Comparison of ENCODE assay signal across 26 cellular contexts in genomic region chr1:42081475-42081874, GRCh38.
DNase-seq lines count a peak whose midpoint lies in the region; ATAC-seq, FAIRE-seq and TF ChIP-seq lines count a peak whose summit lies in the region.
"Had no signal": no experiment of that assay in that cellular context is flagged by ENCODE, and none has a peak within 500 bp of the region (broad histone marks: within the 10 kb centered on the region; RNA-seq: fewer than 3 reads in every experiment).

No MANE protein-coding gene starts in this region.

- H3K27ac ChIP-seq in HEK293 (ENCODE audit: extremely low read depth, low read depth, low read length) (no peak overlapping the region), colonic mucosa (no peak overlapping the region), pancreas (no peak overlapping the region)
- H3K27ac ChIP-seq: cardiac muscle cell, epithelial cell of prostate, parathyroid adenoma had no signal

- WGBS in pancreas, 2 donors: 36 to 38% methylated on average over 2 of the region's 2 CpGs

- H3K4me1 ChIP-seq in HEK293 (ENCODE audit: control insufficient read depth, insufficient read depth, low read length) (no peaks in the 10 kb centered on the region), colonic mucosa (no peaks in the 10 kb centered on the region), pancreas (peaks cover 0 to 9% (median 5%) of the 10 kb centered on the region in 3 donors)
- H3K4me1 ChIP-seq: parathyroid adenoma had no signal

- H3K4me3 ChIP-seq in HEK293 (ENCODE audit: low read depth, low read length): no peak overlapping the region
- H3K4me3 ChIP-seq in LNCaP clone FGC (ENCODE audit: low read depth, low read length): no peak overlapping the region
- H3K4me3 ChIP-seq in colonic mucosa: no peak overlapping the region
- no peak overlapping the region for H3K4me3 ChIP-seq in pancreas
- H3K4me3 ChIP-seq: cardiac muscle cell had no signal

- H3K27me3 ChIP-seq in colonic mucosa (no peaks in the 10 kb centered on the region), pancreas (no peaks in the 10 kb centered on the region)
- H3K27me3 ChIP-seq: cardiac muscle cell had no signal

- H3K36me3 ChIP-seq in HEK293 (ENCODE audit: control insufficient read depth in 2 of 2, insufficient read depth in 1 of 2, low read length in 2 of 2) (no peaks in the 10 kb centered on the region), colonic mucosa (no peaks in the 10 kb centered on the region), pancreas (no peaks in the 10 kb centered on the region)
- H3K36me3 ChIP-seq: cardiac muscle cell had no signal

- TF ChIP-seq CTCF in HEK293 (tag by site-specific recombination; IDR thresholded peaks at IDR 0.05) (no peak), LNCaP clone FGC (IDR thresholded peaks at IDR 0.05; ENCODE audit: control insufficient read depth, extremely low read depth, insufficient read depth) (no peak), colonic mucosa (IDR thresholded peaks at IDR 0.05) (no peak), pancreas (IDR thresholded peaks at IDR 0.05) (no peak)

- peak; percentile 97 to 99 (median 98) for ATAC-seq in pancreas
- ATAC-seq: naive thymus-derived CD8-positive, alpha-beta T cell; stimulated activated naive CD8-positive, alpha-beta T cell treated with anti-CD3 and anti-CD28 coated beads, Interleukin-15, Interleukin-2, amounts not matched to agents 100 U/mL and 50 U/mL, for 24 hours; WTC11 had no signal

- no peak overlapping the region for H3K9ac ChIP-seq in colonic mucosa (ENCODE audit: low read depth in 2 of 2, low read length in 2 of 2)
- H3K9ac ChIP-seq: parathyroid adenoma had no signal

- CTCF ChIA-PET in HEK293 (lab: Yijun Ruan, JAX): no interaction called here

- H3K9me3 ChIP-seq in HEK293 (ENCODE audit: control insufficient read depth, insufficient read depth, low read depth, low read length) (no peaks in the 10 kb centered on the region), colonic mucosa (no peaks in the 10 kb centered on the region), pancreas (no peaks in the 10 kb centered on the region)

- POLR2A ChIA-PET in HEK293 (lab: Yijun Ruan, JAX): no interaction called here

- peak; percentile 78 for DNase-seq in LNCaP clone FGC (ENCODE audit: low read depth)
- DNase-seq in colonic mucosa: peak; percentile 65
- peak; percentile 65 to 87 (median 80) for DNase-seq in pancreas
- no peak for DNase-seq in stimulated activated CD4-positive, alpha-beta T cell treated with anti-CD3 and anti-CD28 coated beads, Interleukin-12 subunit alpha, Interleukin-12 subunit beta, amount 100 ng/mL, for 4 hours
- DNase-seq in ecto neural progenitor cell (ENCODE audit: low spot score): no peak
- DNase-seq in GM19239 (ENCODE audit: insufficient read length, low spot score): no peak
- DNase-seq: activated CD4-positive, alpha-beta T cell treated with anti-CD3 and anti-CD28 coated beads, Interleukin-2, amount 50 U/mL, for 48 hours; activated gamma-delta T cell treated with Interleukin-2 at 50 U/mL for 16 hours; CD8-positive, alpha-beta memory T cell; DMS79; foreskin fibroblast; mesenchymal stem cell; naive thymus-derived CD8-positive, alpha-beta T cell; NCI-H1417; NCI-H2171 treated with DMSO at 0.1 percent for 48 hours; NCI-H774; OCI-M1; stimulated activated CD4-positive, alpha-beta T cell treated with anti-CD3 and anti-CD28 coated beads, Interleukin-2, amount 100 ng/mL, for 24 hours; stimulated activated naive CD8-positive, alpha-beta T cell treated with anti-CD3 and anti-CD28 coated beads, Interleukin-15, Interleukin-2, amounts not matched to agents 100 U/mL and 50 U/mL, for 24 hours had no signal

- FAIRE-seq in pancreas (lab: Jason Lieb, UNC) (no peak), GM19239 (lab: Jason Lieb, UNC) (no peak)
- FAIRE-seq: GM12892, H54 had no signal

- intact Hi-C loops in colonic mucosa (cut with DNase I) (no loop called here), pancreas (cut with DNase I) (no loop called here)

TF ChIP-seq in HEK293, 187 proteins besides CTCF, POLR2A, EP300 and RAD21:
- TF ChIP-seq ZNF449 (tag by site-specific recombination; IDR thresholded peaks at IDR 0.05) (no peak), IKZF3 (tag by site-specific recombination; IDR thresholded peaks at IDR 0.05) (no peak), SP2 (tag by site-specific recombination; IDR thresholded peaks at IDR 0.05) (no peak), GLIS1 (tag by site-specific recombination; IDR thresholded peaks at IDR 0.05) (peak; percentile 86), OSR2 (tag by site-specific recombination; IDR thresholded peaks at IDR 0.05) (peak; percentile 31; the same call in 1 of the 2 replicates), ZNF777 (tag by site-specific recombination; IDR thresholded peaks at IDR 0.05; ENCODE audit: borderline replicate concordance) (no peak), ZBTB26 (tag by site-specific recombination; optimal IDR thresholded peaks at IDR 0.05) (no peak), ZNF174 (tag by site-specific recombination; IDR thresholded peaks at IDR 0.05) (no peak), ZNF837 (tag by site-specific recombination; IDR thresholded peaks at IDR 0.05) (no peak), ZNF19 (tag by site-specific recombination; IDR thresholded peaks at IDR 0.05; ENCODE audit: low read depth) (no peak)
TF ChIP-seq in HEK293: peak in this region for 2.

Comparison
In these comparisons a context has a peak if more than half of its experiments do, and no peak if none do; other contexts are left out.
1. DNase-seq: peak in LNCaP clone FGC (single experiment), colonic mucosa (single experiment) and pancreas (6 of 6); none in stimulated activated CD4-positive, alpha-beta T cell treated with anti-CD3 and anti-CD28 coated beads, Interleukin-12 subunit alpha, Interleukin-12 subunit beta, amount 100 ng/mL, for 4 hours (single experiment), ecto neural progenitor cell (single experiment) and GM19239 (single experiment).